ENCODE assay signal across 8 cellular contexts in genomic region chr12:109475993-109476806, GRCh38. TPM values are rescaled to one million over a fixed set of nuclear protein-coding genes. Genes with fewer than 3 reads are reported as not detected.
DNase-seq lines count a peak whose midpoint lies in the region; ATAC-seq and TF ChIP-seq lines count a peak whose summit lies in the region.

No MANE protein-coding gene starts in this region.

- ATAC-seq in Right ventricle myocardium superior (ENCODE audit: poor library complexity) = no peak

- peak overlapping the region in 1 of 2 experiments; percentile 77 for H3K18ac ChIP-seq in mesenchymal stem cell (ENCODE audit: low read depth in 1 of 2, low read length in 2 of 2)

- DNase-seq in left ventricle myocardium inferior (no peak), Right ventricle myocardium superior (no peak), mesenchymal stem cell (no peak), vagina (ENCODE audit: extremely low spot score in 2 of 2) (no peak), cerebellar nuclear complex (lab: John Stamatoyannopoulos, UW) (no peak), NCI-H1105 (lab: John Stamatoyannopoulos, UW) (no peak)
- DNase-seq in activated CD4-positive, CD25-positive, alpha-beta regulatory T cell (lab: John Stamatoyannopoulos, UW) = no peak

- peak overlapping the region; percentile 23 for H4K91ac ChIP-seq in mesenchymal stem cell (ENCODE audit: low read length)

- peak overlapping the region; percentile 99 to 100 (median 100) for H3K27ac Mint-ChIP-seq in brain

- H3K27ac ChIP-seq in left ventricle myocardium inferior (replicated peaks) (peak overlapping the region; percentile 99), mesenchymal stem cell (ENCODE audit: low read length, poor library complexity, severe bottlenecking) (peak overlapping the region; percentile 17), vagina (peak overlapping the region; percentile 97)

- H3K36me3 ChIP-seq in left ventricle myocardium inferior (peaks cover 9% of the 10 kb centered on the region), mesenchymal stem cell (ENCODE audit: control insufficient read depth in 1 of 2, insufficient read depth in 2 of 2, low read depth in 1 of 2, low read length in 2 of 2) (peaks cover 12 to 27% of the 10 kb centered on the region in 2 experiments), vagina (no peaks in the 10 kb centered on the region)

- peak overlapping the region; percentile 97 to 100 (median 98) for H3K4me3 Mint-ChIP-seq in brain

- H3K9me3 ChIP-seq in left ventricle myocardium inferior (replicated peaks) (no peaks in the 10 kb centered on the region), mesenchymal stem cell (ENCODE audit: control insufficient read depth, low read length) (no peaks in the 10 kb centered on the region), vagina (no peaks in the 10 kb centered on the region)

- peaks cover 17% of the 10 kb centered on the region for H3K27me3 Mint-ChIP-seq in brain

- no peak overlapping the region for H2BK120ac ChIP-seq in mesenchymal stem cell (ENCODE audit: low read depth, low read length)

- H2BK15ac ChIP-seq in mesenchymal stem cell (ENCODE audit: low read depth, poor library complexity, severe bottlenecking) = no peak overlapping the region

- H2BK12ac ChIP-seq in mesenchymal stem cell (ENCODE audit: low read length in 2 of 2) = peak overlapping the region in 1 of 2 experiments; percentile 39

- H3K4ac ChIP-seq in mesenchymal stem cell (ENCODE audit: low read depth in 1 of 2, low read length in 2 of 2) = peak overlapping the region in 1 of 2 experiments; percentile 69

- 21% methylated on average over 19 of the region's 19 CpGs for WGBS in mesenchymal stem cell

- H3K4me1 ChIP-seq in left ventricle myocardium inferior (peaks cover 84% of the 10 kb centered on the region), mesenchymal stem cell (ENCODE audit: control insufficient read depth, insufficient read depth, low read depth, low read length) (peaks cover 9% of the 10 kb centered on the region), vagina (peaks cover 61% of the 10 kb centered on the region)

- H2AK5ac ChIP-seq in mesenchymal stem cell (ENCODE audit: low read length, severe bottlenecking) = peak overlapping the region; percentile 74

- TF ChIP-seq CTCF in left ventricle myocardium inferior (IDR thresholded peaks at IDR 0.05; ENCODE audit: borderline replicate concordance) (no peak), brain (conservative IDR thresholded peaks at IDR 0.05) (no peak), vagina (IDR thresholded peaks at IDR 0.05) (no peak)

- H3K23ac ChIP-seq in mesenchymal stem cell (ENCODE audit: low read length in 2 of 2) = peak overlapping the region in 1 of 2 experiments; percentile 94

- H3K4me3 ChIP-seq in left ventricle myocardium inferior (peak overlapping the region; percentile 92), mesenchymal stem cell (ENCODE audit: insufficient read depth in 1 of 2, low read depth in 1 of 2, low read length in 2 of 2) (peak overlapping the region; percentile 84 to 97), vagina (peak overlapping the region; percentile 61 to 83)

- no peak for TF ChIP-seq POLR2A in vagina (IDR thresholded peaks at IDR 0.05)

- peak overlapping the region; percentile 79 for H3K4me2 ChIP-seq in mesenchymal stem cell (ENCODE audit: low read length, poor library complexity, severe bottlenecking)

- H3K14ac ChIP-seq in mesenchymal stem cell (ENCODE audit: low read length in 2 of 2) = peak overlapping the region in 1 of 2 experiments; percentile 95

- peaks cover 10% of the 10 kb centered on the region for H3K79me1 ChIP-seq in mesenchymal stem cell (replicated peaks; ENCODE audit: low read length, poor library complexity, severe bottlenecking)

- H2AFZ ChIP-seq in mesenchymal stem cell (ENCODE audit: low read depth, low read length) = no peak overlapping the region

- peak overlapping the region; percentile 99 for H3K9ac ChIP-seq in mesenchymal stem cell (ENCODE audit: low read length)

- intact Hi-C loops in left ventricle myocardium inferior (cut with micrococcal nuclease) = loop anchor here (5.0 kb wide), 1 partner anchor 49 kb away; no protein-coding TSS in a partner anchor
- intact Hi-C loops in Right ventricle myocardium superior (cut with DNase I) = loop anchor here (5.0 kb wide), 1 partner anchor 44 kb away; no protein-coding TSS in a partner anchor
- intact Hi-C loops in vagina (cut with DNase I) = loop anchor here (2.0 kb wide), 1 partner anchor 47 kb away; no protein-coding TSS in a partner anchor

- H3K9me3 Mint-ChIP-seq in brain = no peaks in the 10 kb centered on the region

- no peaks in the 10 kb centered on the region for H3K27me3 ChIP-seq in left ventricle myocardium inferior (ENCODE audit: low read depth)
- H3K27me3 ChIP-seq in mesenchymal stem cell (ENCODE audit: control insufficient read depth in 1 of 2, insufficient read depth in 1 of 2, low read length in 2 of 2) = no peaks in the 10 kb centered on the region
- H3K27me3 ChIP-seq in vagina = no peaks in the 10 kb centered on the region

- no peak overlapping the region for H2BK5ac ChIP-seq in mesenchymal stem cell (ENCODE audit: low read depth, low read length, poor library complexity, severe bottlenecking)

- peaks cover 58% of the 10 kb centered on the region for H3K4me1 Mint-ChIP-seq in brain

- no peak overlapping the region for H4K8ac ChIP-seq in mesenchymal stem cell (ENCODE audit: low read length)

- no peaks in the 10 kb centered on the region for H3K36me3 Mint-ChIP-seq in brain

RNA-seq across cellular contexts. Expression of gene KCTD10, which starts 0.9 kb away (rescaled TPM):
- total RNA-seq in left ventricle myocardium inferior = 21.5 TPM
- 27.1 TPM for total RNA-seq in Right ventricle myocardium superior
- 26.4 TPM for polyA plus RNA-seq in brain (ENCODE audit: insufficient read depth, low read depth, low replicate concordance)
- polyA plus RNA-seq in mesenchymal stem cell (2013, experiment 1 of 2) = 139 TPM
- polyA plus RNA-seq in mesenchymal stem cell (2013, experiment 2 of 2) = 132 TPM
- 86.2 TPM for total RNA-seq in vagina

RNA-seq across cellular contexts. Expression of gene UBE3B, which starts 1.2 kb away (rescaled TPM):
- total RNA-seq in left ventricle myocardium inferior = 56.0 TPM
- total RNA-seq in Right ventricle myocardium superior = 50.9 TPM
- polyA plus RNA-seq in brain (ENCODE audit: insufficient read depth, low read depth, low replicate concordance) = 21.9 TPM
- 19.1 TPM for polyA plus RNA-seq in mesenchymal stem cell (2013, experiment 1 of 2)
- 19.2 TPM for polyA plus RNA-seq in mesenchymal stem cell (2013, experiment 2 of 2)
- 32.2 TPM for total RNA-seq in vagina

Comparison
In these comparisons a context has a peak if more than half of its experiments do, and no peak if none do; other contexts are left out.
1. H3K27ac ChIP-seq: peak in every context shown above with its lines; median percentile 99 in left ventricle myocardium inferior; 97 in vagina; 17 in mesenchymal stem cell.